Comparison of ENCODE assay signal across 1 cellular context in genomic region chr7:100573691-100574361, GRCh38.
TF ChIP-seq lines count a peak whose summit lies in the region.

Gene SAP25 (minus strand): TSS chr7:100573900. CDS start chr7:100573742, 158 bp downstream.

TF ChIP-seq in HepG2, 621 proteins besides CTCF, POLR2A, EP300 and RAD21 (continued from another document and continues in another):
- no peak for TF ChIP-seq ZSCAN20 (CRISPR knock-in tag; IDR thresholded peaks at IDR 0.05; ENCODE audit: borderline replicate concordance)
- TF ChIP-seq SP4 (CRISPR knock-in tag; IDR thresholded peaks at IDR 0.05) = no peak
- peak; percentile 76 for TF ChIP-seq HNRNPUL1 (IDR thresholded peaks at IDR 0.05; ENCODE audit: low read depth, low read length)
- no peak for TF ChIP-seq EZH2 (conservative IDR thresholded peaks at IDR 0.05; ENCODE audit: low read depth, low read length)
- TF ChIP-seq CCDC6 (CRISPR knock-in tag; IDR thresholded peaks at IDR 0.05) = no peak
- no peak for TF ChIP-seq ZNF773 (CRISPR knock-in tag; IDR thresholded peaks at IDR 0.05; ENCODE audit: borderline replicate concordance)
- no peak for TF ChIP-seq AKAP8 (CRISPR knock-in tag; IDR thresholded peaks at IDR 0.05)
- TF ChIP-seq ZNF530 (CRISPR knock-in tag; IDR thresholded peaks at IDR 0.05; ENCODE audit: low read depth) = no peak
- TF ChIP-seq DNMT3B (CRISPR knock-in tag; conservative IDR thresholded peaks at IDR 0.05) = no peak
- TF ChIP-seq SALL1 (CRISPR knock-in tag; IDR thresholded peaks at IDR 0.05) = no peak
- no peak for TF ChIP-seq ZNF318 (CRISPR knock-in tag; IDR thresholded peaks at IDR 0.05)
- no peak for TF ChIP-seq STAT5B (CRISPR knock-in tag; IDR thresholded peaks at IDR 0.05)
- peak; percentile 88 for TF ChIP-seq BHLHE40 (IDR thresholded peaks at IDR 0.05; ENCODE audit: low read length)
- no peak for TF ChIP-seq ZNF235 (CRISPR knock-in tag; IDR thresholded peaks at IDR 0.05; ENCODE audit: borderline replicate concordance)
- TF ChIP-seq ETV5 (CRISPR knock-in tag; IDR thresholded peaks at IDR 0.05; ENCODE audit: borderline replicate concordance) = no peak
- TF ChIP-seq YEATS4 (CRISPR knock-in tag; IDR thresholded peaks at IDR 0.05; ENCODE audit: borderline replicate concordance) = no peak
- peak; percentile 96 for TF ChIP-seq FIP1L1 (IDR thresholded peaks at IDR 0.05; ENCODE audit: borderline replicate concordance, insufficient read depth, low read depth, low read length)
- TF ChIP-seq MED1 (CRISPR knock-in tag; IDR thresholded peaks at IDR 0.05) = no peak
- TF ChIP-seq SRSF1 (optimal IDR thresholded peaks at IDR 0.05; ENCODE audit: low read depth, low read length) = peak; percentile 65
- no peak for TF ChIP-seq HMGXB4 (CRISPR knock-in tag; IDR thresholded peaks at IDR 0.05; ENCODE audit: borderline replicate concordance in 1 of 2, low read depth in 1 of 2)
- TF ChIP-seq THYN1 (CRISPR knock-in tag; IDR thresholded peaks at IDR 0.05; ENCODE audit: borderline replicate concordance, low read depth) = no peak
- no peak for TF ChIP-seq ZNF878 (CRISPR knock-in tag; IDR thresholded peaks at IDR 0.05)
- no peak for TF ChIP-seq TMF1 (CRISPR knock-in tag; IDR thresholded peaks at IDR 0.05; ENCODE audit: low read depth)
- TF ChIP-seq ZKSCAN8 (CRISPR knock-in tag; IDR thresholded peaks at IDR 0.05; ENCODE audit: borderline replicate concordance) = no peak
- TF ChIP-seq NFIB (CRISPR knock-in tag; IDR thresholded peaks at IDR 0.05; ENCODE audit: borderline replicate concordance) = peak; percentile 18; the same call in 1 of the 2 replicates
- no peak for TF ChIP-seq WIZ (CRISPR knock-in tag; IDR thresholded peaks at IDR 0.05)
- no peak for TF ChIP-seq KLF13 (CRISPR knock-in tag; IDR thresholded peaks at IDR 0.05)
- TF ChIP-seq ZNF740 (CRISPR knock-in tag; IDR thresholded peaks at IDR 0.05) = peak; percentile 88
- TF ChIP-seq RFX1 (IDR thresholded peaks at IDR 0.05) = no peak
- no peak for TF ChIP-seq FOXP4 (CRISPR knock-in tag; IDR thresholded peaks at IDR 0.05)
- no peak for TF ChIP-seq ZNF333 (CRISPR knock-in tag; IDR thresholded peaks at IDR 0.05; ENCODE audit: borderline replicate concordance)
- TF ChIP-seq ZNF180 (CRISPR knock-in tag; IDR thresholded peaks at IDR 0.05; ENCODE audit: borderline replicate concordance, low read depth) = no peak
- TF ChIP-seq TCF12 (IDR thresholded peaks at IDR 0.05) = no peak
- TF ChIP-seq TCF12 (CRISPR knock-in tag; IDR thresholded peaks at IDR 0.05) = no peak
- TF ChIP-seq MIER3 (CRISPR knock-in tag; IDR thresholded peaks at IDR 0.05; ENCODE audit: borderline replicate concordance) = no peak
- TF ChIP-seq GZF1 (CRISPR knock-in tag; IDR thresholded peaks at IDR 0.05) = no peak
- TF ChIP-seq NFE2L1 (CRISPR knock-in tag; IDR thresholded peaks at IDR 0.05; ENCODE audit: borderline replicate concordance) = no peak
- TF ChIP-seq THAP9 (CRISPR knock-in tag; IDR thresholded peaks at IDR 0.05; ENCODE audit: borderline replicate concordance) = 0 out of 2 replicates have a peak, but pooled peaks have one; percentile 14
- TF ChIP-seq MED13 (CRISPR knock-in tag; IDR thresholded peaks at IDR 0.05) = no peak
- no peak for TF ChIP-seq BRF2 (CRISPR knock-in tag; IDR thresholded peaks at IDR 0.05)
- no peak for TF ChIP-seq PAWR (CRISPR knock-in tag; IDR thresholded peaks at IDR 0.05; ENCODE audit: borderline replicate concordance)
- peak; percentile 79 for TF ChIP-seq HOXA3 (CRISPR knock-in tag; IDR thresholded peaks at IDR 0.05)
- no peak for TF ChIP-seq KAT2B (IDR thresholded peaks at IDR 0.05; ENCODE audit: borderline replicate concordance, low read depth, low read length)
